1 cellular context compared by ENCODE assay signal in the genomic region with DNA sequence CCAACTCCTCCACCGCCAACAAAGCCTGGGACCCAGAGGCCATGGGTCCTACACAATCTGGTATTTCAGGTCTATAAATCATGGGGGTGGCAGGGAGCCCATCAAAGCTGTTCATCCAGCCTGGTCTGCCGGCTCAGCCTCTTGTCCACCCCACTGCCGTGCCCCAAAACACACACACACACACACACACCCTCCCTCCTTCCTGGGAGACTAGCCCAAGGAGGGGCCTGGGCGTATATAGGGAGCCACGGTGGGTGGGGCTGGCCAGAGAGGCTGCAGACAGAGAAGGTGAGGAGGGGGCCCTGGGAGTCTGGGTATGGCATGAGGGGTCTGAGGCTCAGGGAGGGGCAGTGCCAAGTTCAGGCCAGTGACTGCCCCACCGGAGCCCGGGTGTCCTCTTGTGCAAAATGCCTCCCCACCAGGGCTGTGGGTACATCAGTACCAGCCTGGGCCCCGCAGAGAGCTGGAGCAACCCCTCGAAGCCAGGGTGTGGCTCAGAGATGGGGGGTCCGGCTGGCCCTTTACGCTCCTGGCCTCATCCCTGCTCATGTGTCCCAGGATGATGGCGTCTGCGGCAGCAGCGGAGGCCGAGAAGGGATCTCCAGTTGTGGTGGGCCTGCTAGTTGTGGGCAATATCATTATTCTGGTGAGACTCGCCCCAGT.
A peak's percentile ranks its signal among the peaks of the same experiment; 100 is the strongest.
TF ChIP-seq lines count a peak whose summit lies in the region.

Gene UPK1A (plus strand): TSS at position 267 of the 663 bp plus-strand sequence. CDS start 296 bp downstream, at position 563.

TF ChIP-seq in HEK293, 187 proteins besides CTCF, POLR2A, EP300 and RAD21 (continued from another document):
- TF ChIP-seq, protein P1, sequence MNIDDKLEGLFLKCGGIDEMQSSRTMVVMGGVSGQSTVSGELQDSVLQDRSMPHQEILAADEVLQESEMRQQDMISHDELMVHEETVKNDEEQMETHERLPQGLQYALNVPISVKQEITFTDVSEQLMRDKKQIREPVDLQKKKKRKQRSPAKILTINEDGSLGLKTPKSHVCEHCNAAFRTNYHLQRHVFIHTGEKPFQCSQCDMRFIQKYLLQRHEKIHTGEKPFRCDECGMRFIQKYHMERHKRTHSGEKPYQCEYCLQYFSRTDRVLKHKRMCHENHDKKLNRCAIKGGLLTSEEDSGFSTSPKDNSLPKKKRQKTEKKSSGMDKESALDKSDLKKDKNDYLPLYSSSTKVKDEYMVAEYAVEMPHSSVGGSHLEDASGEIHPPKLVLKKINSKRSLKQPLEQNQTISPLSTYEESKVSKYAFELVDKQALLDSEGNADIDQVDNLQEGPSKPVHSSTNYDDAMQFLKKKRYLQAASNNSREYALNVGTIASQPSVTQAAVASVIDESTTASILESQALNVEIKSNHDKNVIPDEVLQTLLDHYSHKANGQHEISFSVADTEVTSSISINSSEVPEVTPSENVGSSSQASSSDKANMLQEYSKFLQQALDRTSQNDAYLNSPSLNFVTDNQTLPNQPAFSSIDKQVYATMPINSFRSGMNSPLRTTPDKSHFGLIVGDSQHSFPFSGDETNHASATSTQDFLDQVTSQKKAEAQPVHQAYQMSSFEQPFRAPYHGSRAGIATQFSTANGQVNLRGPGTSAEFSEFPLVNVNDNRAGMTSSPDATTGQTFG (tag by site-specific recombination; IDR thresholded peaks at IDR 0.05; ENCODE audit: borderline replicate concordance), result no peak
- no peak for TF ChIP-seq ZNF473 (tag by site-specific recombination; IDR thresholded peaks at IDR 0.05)
- no peak for TF ChIP-seq ZNF658 (tag by site-specific recombination; IDR thresholded peaks at IDR 0.05)
- no peak for TF ChIP-seq YY2 (tag by site-specific recombination; IDR thresholded peaks at IDR 0.05)
- TF ChIP-seq, protein P2, sequence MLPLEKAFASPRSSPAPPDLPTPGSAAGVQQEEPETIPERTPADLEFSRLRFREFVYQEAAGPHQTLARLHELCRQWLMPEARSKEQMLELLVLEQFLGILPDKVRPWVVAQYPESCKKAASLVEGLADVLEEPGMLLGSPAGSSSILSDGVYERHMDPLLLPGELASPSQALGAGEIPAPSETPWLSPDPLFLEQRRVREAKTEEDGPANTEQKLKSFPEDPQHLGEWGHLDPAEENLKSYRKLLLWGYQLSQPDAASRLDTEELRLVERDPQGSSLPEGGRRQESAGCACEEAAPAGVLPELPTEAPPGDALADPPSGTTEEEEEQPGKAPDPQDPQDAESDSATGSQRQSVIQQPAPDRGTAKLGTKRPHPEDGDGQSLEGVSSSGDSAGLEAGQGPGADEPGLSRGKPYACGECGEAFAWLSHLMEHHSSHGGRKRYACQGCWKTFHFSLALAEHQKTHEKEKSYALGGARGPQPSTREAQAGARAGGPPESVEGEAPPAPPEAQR (tag by site-specific recombination; IDR thresholded peaks at IDR 0.05), result no peak
- TF ChIP-seq ZNF169 (tag by site-specific recombination; IDR thresholded peaks at IDR 0.05), result no peak
- peak; percentile 13; the same call in 1 of the 2 replicates for TF ChIP-seq GLIS2 (tag by site-specific recombination; IDR thresholded peaks at IDR 0.05)
- TF ChIP-seq ZNF292 (tag by site-specific recombination; IDR thresholded peaks at IDR 0.05; ENCODE audit: borderline replicate concordance, low read depth), result no peak
- no peak for TF ChIP-seq ZBTB26 (tag by site-specific recombination; optimal IDR thresholded peaks at IDR 0.05)
- peak; percentile 68 for TF ChIP-seq KLF1 (tag by site-specific recombination; IDR thresholded peaks at IDR 0.05)
- no peak for TF ChIP-seq SCRT1 (tag by site-specific recombination; IDR thresholded peaks at IDR 0.05; ENCODE audit: borderline replicate concordance)
- no peak for TF ChIP-seq REPIN1 (tag by site-specific recombination; IDR thresholded peaks at IDR 0.05; ENCODE audit: low read depth)
- no peak for TF ChIP-seq ZNF221 (tag by site-specific recombination; IDR thresholded peaks at IDR 0.05; ENCODE audit: borderline replicate concordance)
- TF ChIP-seq ZNF558 (tag by site-specific recombination; IDR thresholded peaks at IDR 0.05), result no peak
- TF ChIP-seq MEIS1 (CRISPR knock-in tag; IDR thresholded peaks at IDR 0.05; ENCODE audit: borderline replicate concordance), result no peak
TF ChIP-seq in HEK293: peak in this region for 3.
